ENCODE assay signal across 18 cellular contexts in the genomic region with DNA sequence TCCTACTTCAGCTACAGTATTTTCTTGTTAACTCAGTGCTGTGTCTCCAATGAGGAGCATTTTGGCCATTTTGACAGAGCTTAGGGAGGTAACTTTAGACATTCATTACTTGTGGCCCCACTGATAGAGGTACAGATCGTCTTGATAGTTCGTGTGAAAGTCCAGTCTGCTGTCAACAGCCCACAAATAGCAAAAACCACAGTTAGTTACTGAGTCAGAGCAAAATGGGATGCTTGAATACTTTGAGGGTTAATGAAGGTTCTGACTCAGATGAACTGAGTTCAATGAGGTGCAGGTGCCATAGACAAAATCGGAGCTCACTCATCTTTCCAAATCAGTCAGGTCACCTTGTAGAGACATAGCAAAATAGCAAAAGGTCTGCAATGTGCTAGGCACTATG.
DNase-seq lines count a peak whose midpoint lies in the region; ATAC-seq and TF ChIP-seq lines count a peak whose summit lies in the region.
"Had no signal": no experiment of that assay in that cellular context is flagged by ENCODE, and none has a peak within 500 bp of the region (broad histone marks: within the 10 kb centered on the region; RNA-seq: fewer than 3 reads in every experiment).

No MANE protein-coding gene starts in this region.

- no peak overlapping the region for H3K4me3 ChIP-seq in epithelial cell of proximal tubule (ENCODE audit: low read depth, low read length)
- H3K4me3 ChIP-seq: adrenal gland, colonic mucosa had no signal

- TF ChIP-seq CTCF in epithelial cell of proximal tubule (conservative IDR thresholded peaks at IDR 0.05; ENCODE audit: low read depth, low read length): no peak

- DNase-seq in Daoy (ENCODE audit: low read depth): peak; percentile 48
- DNase-seq in epithelial cell of proximal tubule (ENCODE audit: low read depth): peak; percentile 6
- no peak for DNase-seq in NCI-H1436 treated with DMSO at 0.1 percent for 48 hours (lab: John Stamatoyannopoulos, UW)
- no peak for DNase-seq in NCI-H2227 treated with DMSO at 0.1 percent for 48 hours (lab: John Stamatoyannopoulos, UW)
- DNase-seq: activated CD4-positive, alpha-beta T cell treated with anti-CD3 and anti-CD28 coated beads for 1 hour; activated T-cell treated with anti-CD3 and anti-CD28 coated beads, Interleukin-2, amount 50 U/mL, for 1 hour; adrenal gland; AML-193; colonic mucosa; DMS 273 treated with DMSO at 0.1 percent for 48 hours; hypothalamus; NCI-H1105; OCI-M1 had no signal

- peak; percentile 66 for ATAC-seq in GM21619 (IDR thresholded peaks at IDR 0.05; ENCODE audit: unreplicated experiment)
- ATAC-seq in HG03196 (IDR thresholded peaks at IDR 0.05; ENCODE audit: unreplicated experiment): peak; percentile 59
- ATAC-seq in GM18868 (IDR thresholded peaks at IDR 0.05; ENCODE audit: unreplicated experiment): no peak
- ATAC-seq in GM21423 (IDR thresholded peaks at IDR 0.05; ENCODE audit: unreplicated experiment): no peak
- ATAC-seq: esophagus mucosa had no signal

Comparison
In these comparisons a context has a peak if more than half of its experiments do, and no peak if none do; other contexts are left out.
1. DNase-seq: peak in Daoy (single experiment) and epithelial cell of proximal tubule (single experiment); none in NCI-H1436 treated with DMSO at 0.1 percent for 48 hours (single experiment) and NCI-H2227 treated with DMSO at 0.1 percent for 48 hours (single experiment).
2. ATAC-seq: peak in GM21619 (single experiment) and HG03196 (single experiment); none in GM18868 (single experiment) and GM21423 (single experiment).